In the genomic region with DNA sequence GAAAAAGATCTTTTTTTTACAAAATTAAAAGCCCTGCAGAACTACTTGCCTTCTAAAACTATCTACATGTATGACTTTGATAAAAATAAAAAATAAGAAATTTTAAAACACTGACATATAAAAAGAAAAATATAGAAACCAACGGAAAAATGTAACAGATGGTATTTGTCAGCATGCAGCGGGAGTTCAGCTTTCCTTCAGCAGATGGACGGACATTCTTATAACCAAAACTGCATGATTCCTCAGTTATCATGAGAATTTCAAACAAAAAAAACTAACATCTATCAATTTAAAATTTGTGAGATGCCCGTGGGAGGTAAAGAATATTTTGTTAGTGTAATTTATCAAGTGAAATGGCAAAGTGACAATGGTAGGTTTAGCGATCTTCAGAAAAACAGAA, we compare ENCODE assay signal across 1 cellular context.
TF ChIP-seq lines count a peak whose summit lies in the region.

No MANE protein-coding gene starts in this region.

TF ChIP-seq in WTC11, 78 proteins besides CTCF, POLR2A, EP300 and RAD21:
- TF ChIP-seq TP53 (CRISPR knock-in tag; IDR thresholded peaks at IDR 0.05): no peak
- no peak for TF ChIP-seq TEAD1 (CRISPR knock-in tag; IDR thresholded peaks at IDR 0.05)
- TF ChIP-seq FOXJ3 (CRISPR knock-in tag; IDR thresholded peaks at IDR 0.05; ENCODE audit: borderline replicate concordance): no peak
TF ChIP-seq in WTC11: peak in this region for 0.
